ENCODE assay signal across 1 cellular context in the genomic region with DNA sequence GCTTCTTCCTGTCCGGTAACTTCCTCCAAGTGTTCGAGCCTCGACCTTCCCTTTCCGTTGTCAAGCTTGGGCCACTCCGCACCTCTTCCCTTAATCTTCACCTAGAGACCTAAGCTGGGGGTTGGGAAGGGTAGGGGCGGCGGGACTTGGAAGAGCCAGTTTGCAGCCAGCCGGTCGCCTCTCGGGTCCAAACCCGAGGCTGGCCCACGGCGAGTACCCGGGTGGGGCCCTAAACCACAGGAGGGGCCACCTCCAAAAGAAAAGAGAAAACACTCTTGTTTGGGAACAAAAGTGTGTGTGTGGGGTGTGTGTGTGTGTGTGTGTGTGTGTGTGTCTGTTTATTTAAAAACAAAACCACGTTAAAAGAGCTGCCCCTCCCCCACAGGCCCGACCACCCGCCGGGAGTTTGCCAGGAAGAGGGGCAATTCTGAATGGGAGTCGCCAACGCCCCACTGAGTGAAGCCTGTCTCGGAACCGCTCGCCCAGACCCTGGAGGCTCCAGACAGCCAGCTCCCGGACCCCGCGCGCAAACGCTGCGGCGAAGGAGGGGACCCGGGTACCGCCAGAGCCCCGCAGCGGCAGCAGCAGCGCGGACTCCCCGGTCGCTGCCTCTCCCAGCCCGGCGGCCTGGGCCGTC.
TF ChIP-seq lines count a peak whose summit lies in the region.

No MANE protein-coding gene starts in this region.

TF ChIP-seq in HepG2, 621 proteins besides CTCF, POLR2A, EP300 and RAD21 (continued from another document and continues in another):
- TF ChIP-seq, protein P1, sequence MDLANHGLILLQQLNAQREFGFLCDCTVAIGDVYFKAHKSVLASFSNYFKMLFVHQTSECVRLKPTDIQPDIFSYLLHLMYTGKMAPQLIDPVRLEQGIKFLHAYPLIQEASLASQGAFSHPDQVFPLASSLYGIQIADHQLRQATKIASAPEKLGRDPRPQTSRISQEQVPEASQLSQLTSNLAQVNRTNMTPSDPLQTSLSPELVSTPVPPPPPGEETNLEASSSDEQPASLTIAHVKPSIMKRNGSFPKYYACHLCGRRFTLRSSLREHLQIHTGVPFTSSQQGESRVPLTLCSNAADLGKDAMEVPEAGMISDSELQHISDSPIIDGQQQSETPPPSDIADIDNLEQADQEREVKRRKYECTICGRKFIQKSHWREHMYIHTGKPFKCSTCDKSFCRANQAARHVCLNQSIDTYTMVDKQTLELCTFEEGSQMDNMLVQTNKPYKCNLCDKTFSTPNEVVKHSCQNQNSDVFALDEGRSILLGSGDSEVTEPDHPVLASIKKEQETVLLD (CRISPR knock-in tag; IDR thresholded peaks at IDR 0.05; ENCODE audit: low read depth) = no peak; the same call in 1 of the 2 replicates
- TF ChIP-seq EEA1 (CRISPR knock-in tag; IDR thresholded peaks at IDR 0.05; ENCODE audit: borderline replicate concordance) (no peak), ZNF496 (CRISPR knock-in tag; IDR thresholded peaks at IDR 0.05; ENCODE audit: insufficient replicate concordance) (no peak), SUZ12 (IDR thresholded peaks at IDR 0.05; ENCODE audit: low read depth, low read length) (no peak), ZNF333 (CRISPR knock-in tag; IDR thresholded peaks at IDR 0.05; ENCODE audit: borderline replicate concordance) (no peak), NCOA2 (CRISPR knock-in tag; IDR thresholded peaks at IDR 0.05) (no peak), CHCHD3 (CRISPR knock-in tag; IDR thresholded peaks at IDR 0.05) (no peak), ZNF557 (CRISPR knock-in tag; IDR thresholded peaks at IDR 0.05) (no peak), ZKSCAN5 (CRISPR knock-in tag; IDR thresholded peaks at IDR 0.05) (no peak), NFKBIZ (CRISPR knock-in tag; IDR thresholded peaks at IDR 0.05) (no peak), ZNF724P (CRISPR knock-in tag; IDR thresholded peaks at IDR 0.05; ENCODE audit: borderline replicate concordance) (no peak; the same call in 1 of the 2 replicates), XRCC5 (optimal IDR thresholded peaks at IDR 0.05; ENCODE audit: low read length) (no peak), ZNF713 (CRISPR knock-in tag; IDR thresholded peaks at IDR 0.05) (no peak; the same call in 1 of the 2 replicates), TBP (CRISPR knock-in tag; IDR thresholded peaks at IDR 0.05) (no peak), PHF20 (CRISPR knock-in tag; IDR thresholded peaks at IDR 0.05) (no peak), ZNF230 (CRISPR knock-in tag; IDR thresholded peaks at IDR 0.05) (peak; percentile 39; the same call in 1 of the 2 replicates), ZNF550 (CRISPR knock-in tag; IDR thresholded peaks at IDR 0.05; ENCODE audit: borderline replicate concordance) (no peak), ZNF292 (CRISPR knock-in tag; IDR thresholded peaks at IDR 0.05; ENCODE audit: borderline replicate concordance, low read depth) (peak; percentile 39; the same call in 1 of the 2 replicates), ZNF441 (CRISPR knock-in tag; IDR thresholded peaks at IDR 0.05; ENCODE audit: borderline replicate concordance) (no peak), ZBTB38 (CRISPR knock-in tag; IDR thresholded peaks at IDR 0.05) (peak; percentile 49), IRX3 (CRISPR knock-in tag; IDR thresholded peaks at IDR 0.05; ENCODE audit: borderline replicate concordance, low read depth) (no peak), ZNF737 (CRISPR knock-in tag; IDR thresholded peaks at IDR 0.05; ENCODE audit: borderline replicate concordance) (no peak), CCAR2 (optimal IDR thresholded peaks at IDR 0.05; ENCODE audit: low read depth, low read length) (no peak), ZNF331 (CRISPR knock-in tag; IDR thresholded peaks at IDR 0.05) (no peak), ZNF605 (CRISPR knock-in tag; IDR thresholded peaks at IDR 0.05) (peak; percentile 98), NR2F6 (IDR thresholded peaks at IDR 0.05) (no peak), NR2F6 (CRISPR knock-in tag; IDR thresholded peaks at IDR 0.05) (no peak), HCFC1 (IDR thresholded peaks at IDR 0.05; ENCODE audit: low read depth, low read length) (no peak), TOPORS (CRISPR knock-in tag; IDR thresholded peaks at IDR 0.05) (no peak), NR3C1 (CRISPR knock-in tag; IDR thresholded peaks at IDR 0.05) (no peak), SCMH1 (CRISPR knock-in tag; IDR thresholded peaks at IDR 0.05; ENCODE audit: borderline replicate concordance) (no peak), RXRB (CRISPR knock-in tag; IDR thresholded peaks at IDR 0.05; ENCODE audit: borderline replicate concordance) (no peak), PPARG (CRISPR knock-in tag; conservative IDR thresholded peaks at IDR 0.05) (no peak), ZFX (CRISPR knock-in tag; IDR thresholded peaks at IDR 0.05; ENCODE audit: low read depth) (no peak), ZNF260 (CRISPR knock-in tag; IDR thresholded peaks at IDR 0.05; ENCODE audit: borderline replicate concordance, low read depth) (no peak), EED (CRISPR knock-in tag; IDR thresholded peaks at IDR 0.05) (no peak), ZNF30 (CRISPR knock-in tag; IDR thresholded peaks at IDR 0.05) (0 out of 2 replicates have a peak, but pooled peaks have one; percentile 38), HOXA9 (CRISPR knock-in tag; IDR thresholded peaks at IDR 0.05; ENCODE audit: borderline replicate concordance) (no peak), ZNF543 (CRISPR knock-in tag; IDR thresholded peaks at IDR 0.05) (no peak), ZFP82 (CRISPR knock-in tag; IDR thresholded peaks at IDR 0.05; ENCODE audit: borderline replicate concordance) (no peak; the same call in 1 of the 2 replicates), TEAD2 (CRISPR knock-in tag; IDR thresholded peaks at IDR 0.05) (no peak), PAX8 (CRISPR knock-in tag; IDR thresholded peaks at IDR 0.05; ENCODE audit: borderline replicate concordance) (no peak), ZBTB20 (CRISPR knock-in tag; IDR thresholded peaks at IDR 0.05; ENCODE audit: borderline replicate concordance, low read depth) (no peak), RARA (CRISPR knock-in tag; IDR thresholded peaks at IDR 0.05) (no peak), ZMAT3 (CRISPR knock-in tag; conservative IDR thresholded peaks at IDR 0.05) (no peak), ZNF879 (CRISPR knock-in tag; IDR thresholded peaks at IDR 0.05) (no peak), PHB2 (IDR thresholded peaks at IDR 0.05; ENCODE audit: partially characterized antibody) (no peak), ZNF367 (CRISPR knock-in tag; IDR thresholded peaks at IDR 0.05; ENCODE audit: borderline replicate concordance) (no peak)
- TF ChIP-seq, protein P2, sequence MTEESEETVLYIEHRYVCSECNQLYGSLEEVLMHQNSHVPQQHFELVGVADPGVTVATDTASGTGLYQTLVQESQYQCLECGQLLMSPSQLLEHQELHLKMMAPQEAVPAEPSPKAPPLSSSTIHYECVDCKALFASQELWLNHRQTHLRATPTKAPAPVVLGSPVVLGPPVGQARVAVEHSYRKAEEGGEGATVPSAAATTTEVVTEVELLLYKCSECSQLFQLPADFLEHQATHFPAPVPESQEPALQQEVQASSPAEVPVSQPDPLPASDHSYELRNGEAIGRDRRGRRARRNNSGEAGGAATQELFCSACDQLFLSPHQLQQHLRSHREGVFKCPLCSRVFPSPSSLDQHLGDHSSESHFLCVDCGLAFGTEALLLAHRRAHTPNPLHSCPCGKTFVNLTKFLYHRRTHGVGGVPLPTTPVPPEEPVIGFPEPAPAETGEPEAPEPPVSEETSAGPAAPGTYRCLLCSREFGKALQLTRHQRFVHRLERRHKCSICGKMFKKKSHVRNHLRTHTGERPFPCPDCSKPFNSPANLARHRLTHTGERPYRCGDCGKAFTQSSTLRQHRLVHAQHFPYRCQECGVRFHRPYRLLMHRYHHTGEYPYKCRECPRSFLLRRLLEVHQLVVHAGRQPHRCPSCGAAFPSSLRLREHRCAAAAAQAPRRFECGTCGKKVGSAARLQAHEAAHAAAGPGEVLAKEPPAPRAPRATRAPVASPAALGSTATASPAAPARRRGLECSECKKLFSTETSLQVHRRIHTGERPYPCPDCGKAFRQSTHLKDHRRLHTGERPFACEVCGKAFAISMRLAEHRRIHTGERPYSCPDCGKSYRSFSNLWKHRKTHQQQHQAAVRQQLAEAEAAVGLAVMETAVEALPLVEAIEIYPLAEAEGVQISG (CRISPR knock-in tag; IDR thresholded peaks at IDR 0.05) = no peak
- TF ChIP-seq, protein P3, sequence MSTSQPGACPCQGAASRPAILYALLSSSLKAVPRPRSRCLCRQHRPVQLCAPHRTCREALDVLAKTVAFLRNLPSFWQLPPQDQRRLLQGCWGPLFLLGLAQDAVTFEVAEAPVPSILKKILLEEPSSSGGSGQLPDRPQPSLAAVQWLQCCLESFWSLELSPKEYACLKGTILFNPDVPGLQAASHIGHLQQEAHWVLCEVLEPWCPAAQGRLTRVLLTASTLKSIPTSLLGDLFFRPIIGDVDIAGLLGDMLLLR (CRISPR knock-in tag; IDR thresholded peaks at IDR 0.05) = no peak
- TF ChIP-seq, protein P4, sequence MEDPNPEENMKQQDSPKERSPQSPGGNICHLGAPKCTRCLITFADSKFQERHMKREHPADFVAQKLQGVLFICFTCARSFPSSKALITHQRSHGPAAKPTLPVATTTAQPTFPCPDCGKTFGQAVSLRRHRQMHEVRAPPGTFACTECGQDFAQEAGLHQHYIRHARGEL (CRISPR knock-in tag; IDR thresholded peaks at IDR 0.05) = no peak
- TF ChIP-seq, protein P5, sequence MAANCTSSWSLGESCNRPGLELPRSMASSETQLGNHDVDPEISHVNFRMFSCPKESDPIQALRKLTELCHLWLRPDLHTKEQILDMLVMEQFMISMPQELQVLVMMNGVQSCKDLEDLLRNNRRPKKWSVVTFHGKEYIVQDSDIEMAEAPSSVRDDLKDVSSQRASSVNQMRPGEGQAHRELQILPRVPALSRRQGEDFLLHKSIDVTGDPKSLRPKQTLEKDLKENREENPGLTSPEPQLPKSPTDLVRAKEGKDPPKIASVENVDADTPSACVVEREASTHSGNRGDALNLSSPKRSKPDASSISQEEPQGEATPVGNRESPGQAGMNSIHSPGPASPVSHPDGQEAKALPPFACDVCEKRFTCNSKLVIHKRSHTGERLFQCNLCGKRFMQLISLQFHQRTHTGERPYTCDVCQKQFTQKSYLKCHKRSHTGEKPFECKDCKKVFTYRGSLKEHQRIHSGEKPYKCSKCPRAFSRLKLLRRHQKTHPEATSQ (CRISPR knock-in tag; IDR thresholded peaks at IDR 0.05; ENCODE audit: borderline replicate concordance) = no peak
- TF ChIP-seq, protein P6, sequence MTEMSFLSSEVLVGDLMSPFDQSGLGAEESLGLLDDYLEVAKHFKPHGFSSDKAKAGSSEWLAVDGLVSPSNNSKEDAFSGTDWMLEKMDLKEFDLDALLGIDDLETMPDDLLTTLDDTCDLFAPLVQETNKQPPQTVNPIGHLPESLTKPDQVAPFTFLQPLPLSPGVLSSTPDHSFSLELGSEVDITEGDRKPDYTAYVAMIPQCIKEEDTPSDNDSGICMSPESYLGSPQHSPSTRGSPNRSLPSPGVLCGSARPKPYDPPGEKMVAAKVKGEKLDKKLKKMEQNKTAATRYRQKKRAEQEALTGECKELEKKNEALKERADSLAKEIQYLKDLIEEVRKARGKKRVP (CRISPR knock-in tag; IDR thresholded peaks at IDR 0.05) = peak in 1 of 2 experiments; percentile 20; a peak in 2 of 4 replicates
- TF ChIP-seq, protein P7, sequence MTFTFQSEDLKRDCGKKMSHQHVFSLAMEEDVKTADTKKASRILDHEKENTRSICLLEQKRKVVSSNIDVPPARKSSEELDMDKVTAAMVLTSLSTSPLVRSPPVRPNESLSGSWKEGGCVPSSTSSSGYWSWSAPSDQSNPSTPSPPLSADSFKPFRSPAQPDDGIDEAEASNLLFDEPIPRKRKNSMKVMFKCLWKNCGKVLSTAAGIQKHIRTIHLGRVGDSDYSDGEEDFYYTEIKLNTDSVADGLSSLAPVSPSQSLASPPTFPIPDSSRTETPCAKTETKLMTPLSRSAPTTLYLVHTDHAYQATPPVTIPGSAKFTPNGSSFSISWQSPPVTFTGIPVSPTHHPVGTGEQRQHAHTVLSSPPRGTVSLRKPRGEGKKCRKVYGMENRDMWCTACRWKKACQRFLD (CRISPR knock-in tag; IDR thresholded peaks at IDR 0.05; ENCODE audit: borderline replicate concordance) = no peak
- TF ChIP-seq, protein P8, sequence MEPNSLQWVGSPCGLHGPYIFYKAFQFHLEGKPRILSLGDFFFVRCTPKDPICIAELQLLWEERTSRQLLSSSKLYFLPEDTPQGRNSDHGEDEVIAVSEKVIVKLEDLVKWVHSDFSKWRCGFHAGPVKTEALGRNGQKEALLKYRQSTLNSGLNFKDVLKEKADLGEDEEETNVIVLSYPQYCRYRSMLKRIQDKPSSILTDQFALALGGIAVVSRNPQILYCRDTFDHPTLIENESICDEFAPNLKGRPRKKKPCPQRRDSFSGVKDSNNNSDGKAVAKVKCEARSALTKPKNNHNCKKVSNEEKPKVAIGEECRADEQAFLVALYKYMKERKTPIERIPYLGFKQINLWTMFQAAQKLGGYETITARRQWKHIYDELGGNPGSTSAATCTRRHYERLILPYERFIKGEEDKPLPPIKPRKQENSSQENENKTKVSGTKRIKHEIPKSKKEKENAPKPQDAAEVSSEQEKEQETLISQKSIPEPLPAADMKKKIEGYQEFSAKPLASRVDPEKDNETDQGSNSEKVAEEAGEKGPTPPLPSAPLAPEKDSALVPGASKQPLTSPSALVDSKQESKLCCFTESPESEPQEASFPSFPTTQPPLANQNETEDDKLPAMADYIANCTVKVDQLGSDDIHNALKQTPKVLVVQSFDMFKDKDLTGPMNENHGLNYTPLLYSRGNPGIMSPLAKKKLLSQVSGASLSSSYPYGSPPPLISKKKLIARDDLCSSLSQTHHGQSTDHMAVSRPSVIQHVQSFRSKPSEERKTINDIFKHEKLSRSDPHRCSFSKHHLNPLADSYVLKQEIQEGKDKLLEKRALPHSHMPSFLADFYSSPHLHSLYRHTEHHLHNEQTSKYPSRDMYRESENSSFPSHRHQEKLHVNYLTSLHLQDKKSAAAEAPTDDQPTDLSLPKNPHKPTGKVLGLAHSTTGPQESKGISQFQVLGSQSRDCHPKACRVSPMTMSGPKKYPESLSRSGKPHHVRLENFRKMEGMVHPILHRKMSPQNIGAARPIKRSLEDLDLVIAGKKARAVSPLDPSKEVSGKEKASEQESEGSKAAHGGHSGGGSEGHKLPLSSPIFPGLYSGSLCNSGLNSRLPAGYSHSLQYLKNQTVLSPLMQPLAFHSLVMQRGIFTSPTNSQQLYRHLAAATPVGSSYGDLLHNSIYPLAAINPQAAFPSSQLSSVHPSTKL (CRISPR knock-in tag; IDR thresholded peaks at IDR 0.05) = no peak
- TF ChIP-seq, protein P9, sequence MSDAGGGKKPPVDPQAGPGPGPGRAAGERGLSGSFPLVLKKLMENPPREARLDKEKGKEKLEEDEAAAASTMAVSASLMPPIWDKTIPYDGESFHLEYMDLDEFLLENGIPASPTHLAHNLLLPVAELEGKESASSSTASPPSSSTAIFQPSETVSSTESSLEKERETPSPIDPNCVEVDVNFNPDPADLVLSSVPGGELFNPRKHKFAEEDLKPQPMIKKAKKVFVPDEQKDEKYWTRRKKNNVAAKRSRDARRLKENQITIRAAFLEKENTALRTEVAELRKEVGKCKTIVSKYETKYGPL (CRISPR knock-in tag; IDR thresholded peaks at IDR 0.05) = no peak
